18 cellular contexts compared by ENCODE assay signal in the genomic region with DNA sequence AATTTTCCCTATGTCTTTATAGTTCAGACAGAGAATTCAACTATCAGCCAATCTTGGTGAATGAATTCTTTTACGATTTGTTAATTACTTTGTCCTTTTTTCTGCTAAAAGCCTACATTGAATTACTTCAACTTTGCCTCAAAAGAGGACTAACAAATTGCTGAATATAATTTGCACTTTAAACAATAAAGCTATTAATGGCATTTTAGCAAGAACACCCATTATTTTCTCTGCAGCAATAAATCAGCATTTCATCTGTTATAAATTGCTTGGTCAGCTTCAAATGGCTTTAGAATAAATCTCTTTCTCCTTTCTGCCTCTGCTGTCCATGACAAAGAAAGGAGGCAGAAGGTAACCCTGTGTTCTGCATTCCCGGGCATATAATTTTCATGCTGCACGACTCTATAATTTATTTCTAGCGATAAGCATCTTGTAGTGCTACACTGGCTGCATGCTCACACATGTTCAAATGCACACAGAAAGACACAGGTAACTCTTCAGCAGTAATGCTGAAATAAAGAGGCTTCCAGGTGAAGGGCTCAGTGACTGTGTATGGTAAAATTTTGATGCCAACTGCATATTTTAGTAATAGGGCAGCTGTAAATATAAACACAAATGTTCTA.
"Had no signal": no experiment of that assay in that cellular context is flagged by ENCODE, and none has a peak within 500 bp of the region (broad histone marks: within the 10 kb centered on the region; RNA-seq: fewer than 3 reads in every experiment).

No MANE protein-coding gene starts in this region.

- H3K27me3 ChIP-seq: upper lobe of right lung had no signal

- H3K4me1 ChIP-seq: prostate gland, upper lobe of right lung had no signal

- H3K4me3 ChIP-seq: lung, prostate gland, upper lobe of right lung had no signal

- H3K36me3 ChIP-seq: prostate gland, upper lobe of right lung had no signal

- H3K9me3 ChIP-seq: prostate gland, upper lobe of right lung had no signal

- DNase-seq: activated CD4-positive, alpha-beta T cell treated with anti-CD3 and anti-CD28 coated beads for 36 hours; activated CD4-positive, alpha-beta T cell treated with anti-CD3 and anti-CD28 coated beads, Interleukin-2, amount 50 U/mL, for 48 hours; activated effector memory CD4-positive, alpha-beta T cell treated with anti-CD3 and anti-CD28 coated beads, Interleukin-2, amount 50 U/mL, for 16 hours; activated naive CD4-positive, alpha-beta T cell treated with anti-CD3 and anti-CD28 coated beads, Interleukin-2, amount 10 ng/mL, durations not matched to agents 7 days and 5 days; anterior cingulate cortex; caudate nucleus; effector CD4-positive, alpha-beta T cell; naive thymus-derived CD8-positive, alpha-beta T cell; stimulated activated CD4-positive, alpha-beta T cell treated with anti-CD3 and anti-CD28 coated beads, Interleukin-4, amount 100 ng/mL, for 24 hours; stimulated activated naive CD4-positive, alpha-beta T cell treated with Interleukin-2 at 50 U/mL for 16 hours; T-helper 1 cell; T-helper 9 cell; upper lobe of right lung had no signal

- FAIRE-seq: endometrium had no signal

- ATAC-seq: activated CD4-positive, alpha-beta T cell treated with anti-CD3 and anti-CD28 coated beads for 36 hours; left lobe of liver; naive thymus-derived CD8-positive, alpha-beta T cell; upper lobe of right lung; WTC11 had no signal

- H3K27ac ChIP-seq: prostate gland, upper lobe of right lung had no signal
